ENCODE assay signal across 10 cellular contexts in genomic region chr3:73484656-73485248, GRCh38.
A peak's percentile ranks its signal among the peaks of the same experiment; 100 is the strongest.
DNase-seq lines count a peak whose midpoint lies in the region; ATAC-seq and TF ChIP-seq lines count a peak whose summit lies in the region.
"Had no signal": no experiment of that assay in that cellular context is flagged by ENCODE, and none has a peak within 500 bp of the region (broad histone marks: within the 10 kb centered on the region; RNA-seq: fewer than 3 reads in every experiment).

No MANE protein-coding gene starts in this region.

- ATAC-seq in GM21381 (IDR thresholded peaks at IDR 0.05; ENCODE audit: unreplicated experiment) = peak; percentile 83
- ATAC-seq in HG03097 (IDR thresholded peaks at IDR 0.05; ENCODE audit: low FRiP score, unreplicated experiment) = peak; percentile 87
- ATAC-seq: K562, Right ventricle myocardium inferior had no signal

- DNase-seq in GM13977 (ENCODE audit: low spot score) (peak; percentile 24), astrocyte of the spinal cord (ENCODE audit: low read depth, low spot score) (peak; percentile 23), middle frontal gyrus (ENCODE audit: extremely low spot score, low spot score) (no peak), NCI-H146 treated with DMSO at 0.1 percent for 48 hours (lab: John Stamatoyannopoulos, UW; ENCODE audit: unreplicated experiment) (no peak), suprapubic skin (ENCODE audit: low spot score in 2 of 2) (no peak), SHP77 (lab: John Stamatoyannopoulos, UW) (no peak)

- H3K36me3 ChIP-seq in suprapubic skin = no peaks in the 10 kb centered on the region

- 76% methylated on average over 7 of the region's 7 CpGs for WGBS in suprapubic skin

- H3K27me3 ChIP-seq in suprapubic skin = no peaks in the 10 kb centered on the region

- H3K27ac ChIP-seq in suprapubic skin = no peak overlapping the region

- no peak overlapping the region for H3K4me3 ChIP-seq in astrocyte of the spinal cord (ENCODE audit: low read depth, low read length)
- no peak overlapping the region for H3K4me3 ChIP-seq in suprapubic skin
- H3K4me3 ChIP-seq: K562 had no signal

- in situ Hi-C loops in GM13977 (cut with MboI; ENCODE audit: low pct_unique_long_range_greater_than_20kb, low sequenced_read_pairs, unreplicated experiment) = no loop called here
- in situ Hi-C loops in astrocyte of the spinal cord (cut with HindIII; ENCODE audit: low sequenced_read_pairs) = no loop called here

- TF ChIP-seq CTCF in GM13977 (IDR thresholded peaks at IDR 0.05; ENCODE audit: extremely low read depth, insufficient read depth, missing control alignments) = no peak
- no peak for TF ChIP-seq CTCF in astrocyte of the spinal cord (IDR thresholded peaks at IDR 0.05; ENCODE audit: low read depth, low read length)
- no peak for TF ChIP-seq CTCF in suprapubic skin (IDR thresholded peaks at IDR 0.05)

- no peaks in the 10 kb centered on the region for H3K4me1 ChIP-seq in suprapubic skin

- no peaks in the 10 kb centered on the region for H3K9me3 ChIP-seq in suprapubic skin

- no peak for TF ChIP-seq POLR2A in suprapubic skin (IDR thresholded peaks at IDR 0.05)

- no peak for TF ChIP-seq EP300 in suprapubic skin (IDR thresholded peaks at IDR 0.05)

Comparison
In these comparisons a context has a peak if more than half of its experiments do, and no peak if none do; other contexts are left out.
1. DNase-seq: peak in GM13977 (single experiment) and astrocyte of the spinal cord (single experiment); none in middle frontal gyrus (single experiment), NCI-H146 treated with DMSO at 0.1 percent for 48 hours (single experiment), suprapubic skin (0 of 2) and SHP77 (0 of 2).